Comparison of ENCODE assay signal across 11 cellular contexts in the genomic region with DNA sequence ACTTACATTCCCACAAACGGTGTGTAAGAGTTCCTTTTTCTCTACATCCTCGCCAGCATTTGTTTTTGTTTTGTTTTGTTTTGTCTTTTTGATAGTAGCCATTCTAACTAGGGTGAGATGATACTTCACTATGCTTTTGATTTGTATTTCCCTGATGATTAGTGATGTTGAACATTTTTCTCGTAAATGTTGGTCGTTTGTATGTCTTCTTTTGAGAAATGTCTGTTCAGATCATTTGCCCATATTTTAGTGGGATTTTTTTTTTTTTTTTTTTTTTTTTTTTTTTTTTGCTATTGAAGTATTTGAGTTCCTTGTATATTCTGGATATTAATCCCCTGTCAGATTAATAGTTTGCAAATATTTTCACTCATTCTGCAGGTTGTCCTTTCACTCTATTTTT. TPM values are rescaled to one million over a fixed set of nuclear protein-coding genes. Genes with fewer than 3 reads are reported as not detected.
"Had no signal": no experiment of that assay in that cellular context is flagged by ENCODE, and none has a peak within 500 bp of the region (broad histone marks: within the 10 kb centered on the region; RNA-seq: fewer than 3 reads in every experiment).

No MANE protein-coding gene starts in this region.

- H3K36me3 ChIP-seq: HAP-1 had no signal

- H3K4me3 Mint-ChIP-seq: HFFc6, IgD-negative memory B cell had no signal

- FAIRE-seq: HepG2 had no signal

- ATAC-seq: HCT116, HepG2 had no signal

- DNase-seq: GM23248, GOT3, H7, HFFc6, Kasumi-1, KG1 had no signal

- H3K4me1 ChIP-seq: HAP-1 had no signal

- H3K27ac Mint-ChIP-seq: HFFc6 had no signal

- H3K27ac ChIP-seq: GM23248, HL-60 had no signal

- H3K4me3 ChIP-seq: GM23248, HAP-1 had no signal

RNA-seq across cellular contexts. Expression of a gene that starts 19.2 kb away (rescaled TPM):
- polyA plus RNA-seq: IgD-negative memory B cell had no signal
